In the genomic region with DNA sequence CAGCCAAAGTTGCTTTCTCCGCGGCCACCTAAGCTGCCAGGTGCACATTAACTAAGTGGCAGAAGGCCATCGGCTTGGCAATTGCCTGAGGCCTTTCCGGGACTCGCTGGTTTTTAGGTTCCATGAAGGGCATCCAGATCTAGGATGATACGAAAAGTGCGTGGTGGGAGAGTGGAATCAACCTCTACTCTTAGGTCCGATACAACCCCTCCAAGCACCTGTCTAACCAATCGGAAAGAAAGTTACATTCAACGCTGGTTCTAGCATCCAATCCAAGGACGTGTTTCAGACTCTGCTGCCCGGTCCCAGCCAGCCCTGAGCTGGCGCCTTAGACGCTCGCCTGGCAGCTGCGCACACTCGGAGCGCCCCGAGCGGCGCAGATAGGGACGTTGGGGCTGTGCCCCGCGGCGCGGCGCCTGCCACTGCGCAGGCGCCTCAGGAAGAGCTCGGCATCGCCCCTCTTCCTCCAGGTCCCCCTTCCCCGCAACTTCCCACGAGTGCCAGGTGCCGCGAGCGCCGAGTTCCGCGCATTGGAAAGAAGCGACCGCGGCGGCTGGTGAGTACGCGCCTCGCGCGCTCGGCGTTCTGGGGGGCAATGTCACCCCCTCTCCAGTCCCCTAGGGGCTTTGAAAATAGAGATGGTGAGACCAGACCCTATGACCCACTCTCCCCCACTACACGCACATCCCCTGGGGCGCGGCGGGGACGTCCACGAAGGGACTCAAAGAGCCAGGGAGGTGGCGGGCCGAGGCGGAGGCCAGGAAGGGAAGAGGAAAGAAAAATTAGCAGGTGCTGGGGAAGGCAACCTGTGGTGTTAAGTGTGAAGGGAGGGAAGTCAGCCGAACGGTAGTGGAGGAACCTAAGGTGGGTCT, we compare ENCODE assay signal across 8 cellular contexts. TPM values are rescaled to one million over a fixed set of nuclear protein-coding genes. Genes with fewer than 3 reads are reported as not detected.
DNase-seq lines count a peak whose midpoint lies in the region; ATAC-seq and TF ChIP-seq lines count a peak whose summit lies in the region.

A gene with protein sequence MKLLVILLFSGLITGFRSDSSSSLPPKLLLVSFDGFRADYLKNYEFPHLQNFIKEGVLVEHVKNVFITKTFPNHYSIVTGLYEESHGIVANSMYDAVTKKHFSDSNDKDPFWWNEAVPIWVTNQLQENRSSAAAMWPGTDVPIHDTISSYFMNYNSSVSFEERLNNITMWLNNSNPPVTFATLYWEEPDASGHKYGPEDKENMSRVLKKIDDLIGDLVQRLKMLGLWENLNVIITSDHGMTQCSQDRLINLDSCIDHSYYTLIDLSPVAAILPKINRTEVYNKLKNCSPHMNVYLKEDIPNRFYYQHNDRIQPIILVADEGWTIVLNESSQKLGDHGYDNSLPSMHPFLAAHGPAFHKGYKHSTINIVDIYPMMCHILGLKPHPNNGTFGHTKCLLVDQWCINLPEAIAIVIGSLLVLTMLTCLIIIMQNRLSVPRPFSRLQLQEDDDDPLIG (plus strand): TSS at position 356 of the 872 bp plus-strand sequence. CDS start 9,595 bp downstream, outside the sequence.

- H3K4me3 ChIP-seq in ascending aorta (peak within 1 kb of the TSS; percentile 76 to 94), uterus (peak within 1 kb of the TSS; percentile 56 to 57)

- H3K27ac ChIP-seq in ascending aorta (peak within 1 kb of the TSS; percentile 64 to 82), uterus (peak within 1 kb of the TSS; percentile 39 to 64)

- DNase-seq in NCI-H1417 (lab: John Stamatoyannopoulos, UW) (peak; percentile 96 to 98 (median 97)), T-helper 1 cell (peak; percentile 82 to 96 (median 86)), ascending aorta (ENCODE audit: low spot score in 2 of 2) (peak; percentile 43 to 94), hepatic stellate cell (ENCODE audit: low spot score) (peak; percentile 71), putamen (ENCODE audit: low spot score) (peak; percentile 97), uterus (peak; percentile 54 to 73)

- H3K4me1 ChIP-seq in ascending aorta, result peaks cover 0 to 6% of the 10 kb centered on the region in 2 donors
- H3K4me1 ChIP-seq in uterus, result no peaks in the 10 kb centered on the region

- TF ChIP-seq CTCF in ascending aorta (IDR thresholded peaks at IDR 0.05) (peak in 2 of 3 experiments; percentile 2 to 16), uterus (IDR thresholded peaks at IDR 0.05) (no peak)

- ATAC-seq in HG02610 (IDR thresholded peaks at IDR 0.05; ENCODE audit: unreplicated experiment), result peak; percentile 98

- H3K36me3 ChIP-seq in ascending aorta, result no peaks in the 10 kb centered on the region
- H3K36me3 ChIP-seq in uterus, result no peaks in the 10 kb centered on the region

- intact Hi-C loops in ascending aorta (cut with DNase I), result loop anchor here (2.0 to 5.0 kb wide), 3 partner anchors 62 to 523 kb away; partner anchors contain the start of genes CYP39A1 and SLC25A27
- intact Hi-C loops in uterus (cut with DNase I; ENCODE audit: low total_unique reads), result no loop called here

- no peaks in the 10 kb centered on the region for H3K9me3 ChIP-seq in ascending aorta
- H3K9me3 ChIP-seq in uterus, result no peaks in the 10 kb centered on the region

- peak; percentile 48 for TF ChIP-seq POLR2A in GM10847 (IDR thresholded peaks at IDR 0.05; ENCODE audit: extremely low read depth, insufficient read length)
- peak; percentile 56 for TF ChIP-seq POLR2A in uterus (IDR thresholded peaks at IDR 0.05)

- H3K27me3 ChIP-seq in ascending aorta (no peaks in the 10 kb centered on the region), uterus (no peaks in the 10 kb centered on the region)

RNA-seq across cellular contexts. Expression of the gene that starts here (rescaled TPM):
- total RNA-seq in ascending aorta, result 12.5 TPM
- total RNA-seq in uterus, result 1 to 10 TPM; 1.3 to 9.1 (median 7.5) TPM

Comparison
In these comparisons a context has a peak if more than half of its experiments do, and no peak if none do; other contexts are left out.
1. Peak in every context shown above with its lines: DNase-seq, ATAC-seq, H3K4me3 ChIP-seq and H3K27ac ChIP-seq.
2. CTCF ChIP-seq: peak in ascending aorta (2 of 3); none in uterus (0 of 4).